In the genomic region with DNA sequence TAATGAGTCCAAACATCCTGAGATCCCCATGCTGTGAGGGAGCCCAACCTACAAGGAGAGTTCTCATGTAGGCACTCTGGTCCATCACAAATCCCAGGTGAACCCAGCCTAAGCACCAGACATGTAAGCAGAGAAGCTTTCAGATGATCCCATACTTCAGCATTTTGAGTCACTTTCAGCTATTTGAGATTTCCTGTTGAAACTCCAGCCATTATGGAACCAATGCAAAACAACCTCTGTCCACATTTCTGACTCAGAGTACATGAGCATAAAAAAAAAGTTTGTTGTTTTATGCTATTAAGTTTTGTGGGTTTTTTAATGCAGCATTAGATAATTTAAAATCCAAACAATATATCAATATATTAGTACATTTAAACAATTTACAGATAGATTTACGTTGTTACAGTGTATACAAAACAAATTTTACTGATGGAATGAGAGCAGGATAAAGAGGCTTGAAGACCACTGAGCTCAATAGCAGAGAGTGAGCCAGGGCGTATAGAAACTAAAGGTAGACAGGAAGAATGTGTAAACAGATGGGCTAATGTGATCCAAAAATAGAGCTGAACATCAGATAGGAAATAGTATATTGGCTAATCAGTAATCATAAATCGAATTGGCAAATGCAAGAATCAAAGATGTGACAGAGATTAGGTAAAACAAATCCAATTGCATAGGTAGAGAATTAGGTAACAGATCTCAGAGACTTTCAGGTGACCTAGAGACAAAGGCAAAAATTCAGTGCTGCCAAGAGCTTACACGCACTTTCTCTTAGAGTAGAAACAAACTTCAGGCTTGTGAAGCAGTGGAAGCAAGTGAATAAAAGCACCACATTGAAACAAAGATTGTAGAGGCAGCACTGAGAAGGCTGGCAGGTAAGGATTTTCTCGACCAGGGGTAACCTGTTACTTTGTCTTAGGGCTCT, we compare ENCODE assay signal across 20 cellular contexts. TPM values are rescaled to one million over a fixed set of nuclear protein-coding genes. Genes with fewer than 3 reads are reported as not detected.
DNase-seq lines count a peak whose midpoint lies in the region; ATAC-seq and TF ChIP-seq lines count a peak whose summit lies in the region.
"Had no signal": no experiment of that assay in that cellular context is flagged by ENCODE, and none has a peak within 500 bp of the region (broad histone marks: within the 10 kb centered on the region; RNA-seq: fewer than 3 reads in every experiment).

No MANE protein-coding gene starts in this region.

- peak; percentile 8 for DNase-seq in AG08395 (ENCODE audit: low spot score)
- peak; percentile 81 for DNase-seq in HCEC 1CT
- DNase-seq in cardiac fibroblast (ENCODE audit: low read depth in 2 of 2), result peak; percentile 51 to 91
- peak; percentile 72 to 84 for DNase-seq in foreskin fibroblast
- no peak for DNase-seq in Ammon's horn (ENCODE audit: low spot score)
- DNase-seq in cerebellum (ENCODE audit: low spot score), result no peak
- DNase-seq in SHP77 treated with DMSO at 0.1 percent for 48 hours (lab: John Stamatoyannopoulos, UW), result no peak
- DNase-seq: activated CD8-positive, alpha-beta T cell treated with anti-CD3 and anti-CD28 coated beads, Interleukin-2, amount 10 ng/mL, durations not matched to agents 7 days and 5 days; activated naive CD4-positive, alpha-beta T cell treated with anti-CD3 and anti-CD28 coated beads, Interleukin-2, amount 50 U/mL, for 16 hours; activated T-cell treated with anti-CD3 and anti-CD28 coated beads, Interleukin-2, amount 50 U/mL, for 24 hours; glutamatergic neuron; H7; KG1; left colon; NCI-H1048; NCI-H2029 treated with DMSO at 0.1 percent for 48 hours; NCI-H446 treated with DMSO at 0.1 percent for 48 hours; T-helper 9 cell; testis had no signal

- H3K4me3 ChIP-seq in cardiac fibroblast (replicated peaks in 1 of 2; ENCODE audit: low read depth in 2 of 2, low read length in 2 of 2), result no peak overlapping the region
- H3K4me3 ChIP-seq in foreskin fibroblast (ENCODE audit: low read depth in 1 of 2, low read length in 2 of 2), result no peak overlapping the region
- H3K4me3 ChIP-seq: testis had no signal

- no peak for ATAC-seq in HG03432 (IDR thresholded peaks at IDR 0.05; ENCODE audit: unreplicated experiment)
- ATAC-seq: activated CD8-positive, alpha-beta T cell treated with anti-CD3 and anti-CD28 coated beads, Interleukin-2, amount 10 ng/mL, durations not matched to agents 7 days and 5 days; left colon had no signal

- TF ChIP-seq CTCF in cardiac fibroblast (IDR thresholded peaks at IDR 0.05; ENCODE audit: low read depth, low read length), result no peak
- no peak for TF ChIP-seq CTCF in foreskin fibroblast (IDR thresholded peaks at IDR 0.05; ENCODE audit: low read depth, low read length)

RNA-seq across cellular contexts. Expression of a gene that starts 36.2 kb away (rescaled TPM):
- 54.5 TPM for total RNA-seq in cerebellum

Comparison
In these comparisons a context has a peak if more than half of its experiments do, and no peak if none do; other contexts are left out.
1. DNase-seq: peak in AG08395 (single experiment), HCEC 1CT (single experiment), cardiac fibroblast (2 of 2) and foreskin fibroblast (2 of 2); none in Ammon's horn (single experiment), cerebellum (single experiment) and SHP77 treated with DMSO at 0.1 percent for 48 hours (single experiment).